ENCODE assay signal across 11 cellular contexts in genomic region chr15:74817370-74817737, GRCh38. TPM values are rescaled to one million over a fixed set of nuclear protein-coding genes. Genes with fewer than 3 reads are reported as not detected.
DNase-seq lines count a peak whose midpoint lies in the region; ATAC-seq, FAIRE-seq and TF ChIP-seq lines count a peak whose summit lies in the region.
"Had no signal": no experiment of that assay in that cellular context is flagged by ENCODE, and none has a peak within 500 bp of the region (broad histone marks: within the 10 kb centered on the region; RNA-seq: fewer than 3 reads in every experiment).

No MANE protein-coding gene starts in this region.

- H3K4me1 ChIP-seq in A549: peaks cover 14% of the 10 kb centered on the region
- H3K4me1 ChIP-seq in ovary (ENCODE audit: insufficient read depth): no peaks in the 10 kb centered on the region

- no peak for TF ChIP-seq POLR2A in A549 (IDR thresholded peaks at IDR 0.05; ENCODE audit: low read length)
- TF ChIP-seq POLR2A in ovary (IDR thresholded peaks at IDR 0.05): no peak

- intact Hi-C loops in MCF 10A (cut with micrococcal nuclease): loop anchor here (1.0 kb wide), 2 partner anchors 25 to 84 kb away; no protein-coding TSS in a partner anchor
- intact Hi-C loops in ovary (cut with DNase I): loop anchor here in 1 of 4 donors (10.0 kb wide), 1 partner anchor 57 kb away; the partner anchor contains the start of gene SCAMP2

- no peak overlapping the region for H3K4me3 Mint-ChIP-seq in MCF 10A (ENCODE audit: unreplicated experiment)
- H3K4me3 Mint-ChIP-seq in stimulated activated naive CD8-positive, alpha-beta T cell treated with anti-CD3 and anti-CD28 coated beads, Interleukin-15, amount 100 ng/mL, for 72 hours: no peak overlapping the region

- peak overlapping the region; percentile 82 for H3K27ac Mint-ChIP-seq in MCF 10A (ENCODE audit: low read depth, unreplicated experiment)
- no peak overlapping the region for H3K27ac Mint-ChIP-seq in stimulated activated naive CD8-positive, alpha-beta T cell treated with anti-CD3 and anti-CD28 coated beads, Interleukin-15, amount 100 ng/mL, for 72 hours

- no peak for TF ChIP-seq EP300 in A549 (IDR thresholded peaks at IDR 0.05)
- TF ChIP-seq EP300 in ovary (IDR thresholded peaks at IDR 0.05): no peak

- no peak for DNase-seq in A549 (ENCODE audit: low read depth in 1 of 2, low spot score in 1 of 2)
- peak; percentile 37 for DNase-seq in HTR-8/SVneo (ENCODE audit: insufficient read length, low spot score)
- DNase-seq in MCF 10A (ENCODE audit: unreplicated experiment): peak; percentile 70
- no peak for DNase-seq in kidney epithelial cell (ENCODE audit: low read depth)
- DNase-seq in ovary: no peak
- DNase-seq in foreskin melanocyte: no peak
- no peak for DNase-seq in stimulated activated naive CD8-positive, alpha-beta T cell treated with anti-CD3 and anti-CD28 coated beads, Interleukin-15, amount 100 ng/mL, for 72 hours
- no peak for DNase-seq in activated CD4-positive, alpha-beta T cell treated with anti-CD3 and anti-CD28 coated beads for 4 hours
- DNase-seq: activated naive CD4-positive, alpha-beta T cell treated with anti-CD3 and anti-CD28 coated beads, Interleukin-2, amount 50 U/mL, for 16 hours; DND-41; lower lobe of right lung had no signal

- TF ChIP-seq CTCF in A549 (IDR thresholded peaks at IDR 0.05): no peak
- TF ChIP-seq CTCF in MCF 10A (IDR thresholded peaks at IDR 0.05; ENCODE audit: unreplicated experiment): peak; percentile 38
- TF ChIP-seq CTCF in kidney epithelial cell (IDR thresholded peaks at IDR 0.05; ENCODE audit: insufficient read depth, low read length, poor library complexity, severe bottlenecking): peak; percentile 48
- no peak for TF ChIP-seq CTCF in ovary (IDR thresholded peaks at IDR 0.05)

- no peak overlapping the region for H3K4me3 ChIP-seq in A549
- no peak overlapping the region for H3K4me3 ChIP-seq in kidney epithelial cell (ENCODE audit: low read depth, low read length)
- H3K4me3 ChIP-seq in ovary: no peak overlapping the region
- H3K4me3 ChIP-seq: lower lobe of right lung had no signal

- no TSS peak for BruUV-seq in MCF 10A (replicated peaks; lab: Mats Ljungman, UMichigan)

- CTCF ChIA-PET in A549 (lab: Yijun Ruan, JAX) (interaction anchor here (65.6 to 66.7 kb wide), 2 partner anchors 2 to 26 kb away, joined by 1908 read pairs; partner anchors contain the start of genes CPLX3, CSK, LMAN1L and ULK3), MCF 10A (lab: Yijun Ruan, JAX) (interaction anchor here (0.6 to 3.1 kb wide), 16 partner anchors 8 to 133 kb away, joined by 3 to 7 read pairs (median 4); no protein-coding TSS in a partner anchor)

- H3K27me3 ChIP-seq in kidney epithelial cell (ENCODE audit: control insufficient read depth, insufficient read depth, low read length): no peaks in the 10 kb centered on the region
- H3K27me3 ChIP-seq in ovary: no peaks in the 10 kb centered on the region

- no peak overlapping the region for H3K4me2 ChIP-seq in A549

- ATAC-seq in A549: peak; percentile 20 to 56; a peak in 3 of 6 replicates
- no peak for ATAC-seq in stimulated activated naive CD8-positive, alpha-beta T cell treated with anti-CD3 and anti-CD28 coated beads, Interleukin-15, amount 100 ng/mL, for 72 hours

- H3K27ac ChIP-seq in A549 (no peak overlapping the region), ovary (no peak overlapping the region)
- H3K27ac ChIP-seq: lower lobe of right lung had no signal

- no peaks in the 10 kb centered on the region for H3K36me3 Mint-ChIP-seq in MCF 10A (ENCODE audit: insufficient read depth, unreplicated experiment)

- POLR2A ChIA-PET in A549 (lab: Yijun Ruan, JAX): interaction anchor here (0.7 kb wide), 1 partner anchor 551 kb away, joined by 3 read pairs; no protein-coding TSS in a partner anchor
- POLR2A ChIA-PET in MCF 10A (lab: Yijun Ruan, JAX): interaction anchor here (1.4 to 2.5 kb wide), 2 partner anchors 13 to 89 kb away, joined by 5 to 9 read pairs; partner anchors contain the start of gene FAM219B

- H3K9me3 Mint-ChIP-seq in MCF 10A (ENCODE audit: unreplicated experiment): no peaks in the 10 kb centered on the region
- H3K9me3 Mint-ChIP-seq in stimulated activated naive CD8-positive, alpha-beta T cell treated with anti-CD3 and anti-CD28 coated beads, Interleukin-15, amount 100 ng/mL, for 72 hours: no peaks in the 10 kb centered on the region

- no peak for TF ChIP-seq RAD21 in A549 (conservative IDR thresholded peaks at IDR 0.05 in 1 of 2, IDR thresholded peaks at IDR 0.05 in 1 of 2)

- no peaks in the 10 kb centered on the region for H3K27me3 Mint-ChIP-seq in MCF 10A (ENCODE audit: insufficient read depth, unreplicated experiment)
- H3K27me3 Mint-ChIP-seq in stimulated activated naive CD8-positive, alpha-beta T cell treated with anti-CD3 and anti-CD28 coated beads, Interleukin-15, amount 100 ng/mL, for 72 hours: peaks cover 9% of the 10 kb centered on the region

- H3K4me1 Mint-ChIP-seq in MCF 10A (ENCODE audit: insufficient read depth, unreplicated experiment): peaks cover 43% of the 10 kb centered on the region
- H3K4me1 Mint-ChIP-seq in stimulated activated naive CD8-positive, alpha-beta T cell treated with anti-CD3 and anti-CD28 coated beads, Interleukin-15, amount 100 ng/mL, for 72 hours: peaks cover 18% of the 10 kb centered on the region

- H3K36me3 ChIP-seq in kidney epithelial cell (ENCODE audit: control insufficient read depth, insufficient read depth, low read length) (no peaks in the 10 kb centered on the region), ovary (no peaks in the 10 kb centered on the region)
- H3K36me3 ChIP-seq: lower lobe of right lung had no signal

- H3K9me3 ChIP-seq in A549 (no peaks in the 10 kb centered on the region), ovary (no peaks in the 10 kb centered on the region)
- H3K9me3 ChIP-seq: lower lobe of right lung had no signal

- WGBS in A549 (ENCODE audit: missing lambda C conversion rate): 44% methylated on average over 9 of the region's 9 CpGs
- 8 to 16% (median 12%) methylated on average over 9 of the region's 9 CpGs for WGBS in ovary, 3 donors

- no peak for FAIRE-seq in A549 (lab: Jason Lieb, UNC)
- peak; percentile 52 for FAIRE-seq in HTR-8/SVneo (lab: Jason Lieb, UNC)

TF ChIP-seq in A549, 52 proteins besides CTCF, POLR2A, EP300 and RAD21 (continues in another document):
- TF ChIP-seq RFX5 (IDR thresholded peaks at IDR 0.05) (no peak), ZSCAN20 (CRISPR knock-in tag; IDR thresholded peaks at IDR 0.05) (no peak), EHF (CRISPR knock-in tag; IDR thresholded peaks at IDR 0.05) (no peak), CBX8 (IDR thresholded peaks at IDR 0.05) (no peak), RCOR1 (IDR thresholded peaks at IDR 0.05; ENCODE audit: low read depth, low read length) (no peak), PHF8 (IDR thresholded peaks at IDR 0.05; ENCODE audit: borderline replicate concordance, low read depth) (no peak), KDM1A (IDR thresholded peaks at IDR 0.05; ENCODE audit: low read depth) (no peak), HOXA7 (CRISPR knock-in tag; IDR thresholded peaks at IDR 0.05) (no peak)

RNA-seq across cellular contexts. Expression of gene LMAN1L, which starts 4.7 kb away (rescaled TPM):
- polyA plus RNA-seq in A549 (2011; rRNA removed): not detected in 2 replicates
- polyA plus RNA-seq in A549 (2012; cell fraction: cytosol; rRNA removed): not detected in 2 replicates
- polyA plus RNA-seq in A549 (2012; cell fraction: nucleus; rRNA removed): 0.16 and 0.47 TPM in 2 replicates
- polyA plus RNA-seq in A549 (2017; fragmentation: RNase III; extraction: RNeasy Plus Mini Kit Qiagen cat#74134 plus additional on column Dnase treatment): not detected in 3 replicates
- 0.08 TPM in 1 of 2 replicates, not detected in the other for polyA minus RNA-seq in A549 (2011; rRNA and poly(A)+ RNA removed)
- 0.23 TPM in 1 of 2 replicates, not detected in the other for total RNA-seq in MCF 10A (2022)
- total RNA-seq in kidney epithelial cell: not detected in 2 replicates
- total RNA-seq in ovary: not detected
- not detected for polyA plus RNA-seq in ovary
- total RNA-seq: lower lobe of right lung had no signal

RNA-seq across cellular contexts. Expression of gene CPLX3, which starts 9.1 kb away (rescaled TPM):
- polyA plus RNA-seq in A549 (2011; rRNA removed): 0.05 TPM in 1 of 2 replicates, not detected in the other
- not detected in 2 replicates for polyA plus RNA-seq in A549 (2012; cell fraction: cytosol; rRNA removed)
- 0.08 TPM in 1 of 2 replicates, not detected in the other for polyA plus RNA-seq in A549 (2012; cell fraction: nucleus; rRNA removed)
- not detected in 3 replicates for polyA plus RNA-seq in A549 (2017; fragmentation: RNase III; extraction: RNeasy Plus Mini Kit Qiagen cat#74134 plus additional on column Dnase treatment)
- polyA minus RNA-seq in A549 (2011; rRNA and poly(A)+ RNA removed): not detected in 2 replicates
- not detected in 2 replicates for total RNA-seq in MCF 10A (2022)
- total RNA-seq in kidney epithelial cell: not detected in 2 replicates
- total RNA-seq in ovary: not detected
- not detected for polyA plus RNA-seq in ovary
- total RNA-seq: lower lobe of right lung had no signal

RNA-seq across cellular contexts. Expression of gene ULK3, which starts 25.6 kb away (rescaled TPM):
- polyA plus RNA-seq in A549 (2011; rRNA removed) (48.9 and 58.4 TPM in 2 replicates), A549 (2017; fragmentation: RNase III; extraction: RNeasy Plus Mini Kit Qiagen cat#74134 plus additional on column Dnase treatment) (23.0 to 28.1 TPM (median 28.0 TPM) in 3 replicates), ovary (10 to 100 TPM; 17.4 to 22.6 TPM)
- polyA plus RNA-seq in A549 (2012; cell fraction: cytosol; rRNA removed): 42.6 and 54.4 TPM in 2 replicates
- polyA plus RNA-seq in A549 (2012; cell fraction: nucleus; rRNA removed): 338 and 363 TPM in 2 replicates
- polyA minus RNA-seq in A549 (2011; rRNA and poly(A)+ RNA removed): 35.4 and 62.0 TPM in 2 replicates
- total RNA-seq in MCF 10A (2022) (27.6 and 31.3 TPM in 2 replicates), kidney epithelial cell (24.0 and 32.0 TPM in 2 replicates), ovary (10 to 100 TPM; 25.2 to 45.7 (median 27.8) TPM)

RNA-seq across cellular contexts. Expression of gene CSK, which starts 35.5 kb away (rescaled TPM):
- polyA plus RNA-seq in A549 (2011; rRNA removed): 17.8 and 22.2 TPM in 2 replicates
- polyA plus RNA-seq in A549 (2012; cell fraction: cytosol; rRNA removed): 55.3 and 62.7 TPM in 2 replicates
- 86.8 and 128 TPM in 2 replicates for polyA plus RNA-seq in A549 (2012; cell fraction: nucleus; rRNA removed)
- polyA plus RNA-seq in A549 (2017; fragmentation: RNase III; extraction: RNeasy Plus Mini Kit Qiagen cat#74134 plus additional on column Dnase treatment): 56.7 to 63.0 TPM (median 61.6 TPM) in 3 replicates
- 42.9 and 46.8 TPM in 2 replicates for polyA minus RNA-seq in A549 (2011; rRNA and poly(A)+ RNA removed)
- total RNA-seq in MCF 10A (2022): 50.4 and 65.3 TPM in 2 replicates
- total RNA-seq in kidney epithelial cell: 48.0 and 51.0 TPM in 2 replicates
- 10 to 100 TPM; 10.7 to 49.6 (median 42.1) TPM for total RNA-seq in ovary
- polyA plus RNA-seq in ovary: 10 to 100 TPM in 1 of 2 donors, 1 to 10 TPM in 1; 9.2 to 21.6 TPM

RNA-seq across cellular contexts. Expression of gene SCAMP2, which starts 55.8 kb away (rescaled TPM):
- polyA plus RNA-seq in A549 (2011; rRNA removed) (128 TPM in 2 replicates), A549 (2017; fragmentation: RNase III; extraction: RNeasy Plus Mini Kit Qiagen cat#74134 plus additional on column Dnase treatment) (40.4 to 43.3 TPM (median 41.5 TPM) in 3 replicates), ovary (10 to 100 TPM; 27.4 to 60.5 TPM)
- polyA plus RNA-seq in A549 (2012; cell fraction: cytosol; rRNA removed): 66.6 and 93.6 TPM in 2 replicates
- polyA plus RNA-seq in A549 (2012; cell fraction: nucleus; rRNA removed): 96.7 and 99.0 TPM in 2 replicates
- 199 and 259 TPM in 2 replicates for polyA minus RNA-seq in A549 (2011; rRNA and poly(A)+ RNA removed)
- total RNA-seq in MCF 10A (2022) (64.4 and 67.7 TPM in 2 replicates), kidney epithelial cell (93.4 and 107 TPM in 2 replicates), ovary (10 to 100 TPM; 22.9 to 65.5 (median 53.1) TPM)

Comparison
In these comparisons a context has a peak if more than half of its experiments do, and no peak if none do; other contexts are left out.
1. DNase-seq: peak in HTR-8/SVneo (single experiment) and MCF 10A (single experiment); none in A549 (0 of 2), kidney epithelial cell (single experiment), ovary (0 of 5), foreskin melanocyte (single experiment), stimulated activated naive CD8-positive, alpha-beta T cell treated with anti-CD3 and anti-CD28 coated beads, Interleukin-15, amount 100 ng/mL, for 72 hours (0 of 2) and activated CD4-positive, alpha-beta T cell treated with anti-CD3 and anti-CD28 coated beads for 4 hours (0 of 2).
2. CTCF ChIP-seq: peak in MCF 10A (single experiment) and kidney epithelial cell (single experiment); none in A549 (single experiment) and ovary (0 of 3).